Comparison of ENCODE assay signal across 1 cellular context in the genomic region with DNA sequence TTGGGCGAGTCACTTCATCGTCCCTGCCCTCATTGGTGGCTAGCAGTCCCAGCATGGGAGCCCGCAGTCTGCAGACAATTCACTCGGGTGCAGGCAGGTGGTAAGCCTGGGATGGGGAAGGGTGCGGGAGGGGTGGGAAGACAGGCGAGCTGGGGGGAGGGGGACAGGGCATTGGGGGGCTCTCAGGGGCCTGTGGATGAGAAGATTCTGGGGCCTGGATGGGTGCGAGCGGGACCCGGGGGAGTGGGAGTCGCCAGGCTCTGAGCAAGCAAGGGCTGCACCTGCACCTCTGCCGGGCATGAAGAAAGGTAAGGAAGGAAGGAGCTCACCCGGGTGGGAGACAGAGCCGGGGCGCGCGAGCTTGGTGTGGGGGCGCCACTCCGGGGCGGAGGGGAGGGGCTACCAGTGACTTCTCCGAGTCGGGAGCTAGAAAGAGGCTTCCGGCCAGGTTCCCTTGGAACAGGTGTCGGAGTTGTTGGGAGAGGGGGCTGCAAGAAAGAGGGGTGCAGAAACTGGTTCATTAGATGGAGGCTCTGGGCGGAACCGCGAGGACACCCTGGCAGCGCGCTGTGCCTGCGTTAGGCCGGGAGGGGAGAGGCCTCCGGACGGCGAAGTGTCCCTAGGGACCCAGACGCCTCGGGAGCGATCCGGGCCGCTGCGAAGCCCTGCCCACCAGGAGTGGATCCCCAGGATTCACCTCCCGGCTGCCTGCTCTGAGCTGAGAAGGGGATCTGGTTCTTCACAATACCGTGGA.
A peak's percentile ranks its signal among the peaks of the same experiment; 100 is the strongest.
TF ChIP-seq lines count a peak whose summit lies in the region.

No MANE protein-coding gene starts in this region.

TF ChIP-seq in HepG2, 621 proteins besides CTCF, POLR2A, EP300 and RAD21:
- TF ChIP-seq NFKB2 (CRISPR knock-in tag; IDR thresholded peaks at IDR 0.05; ENCODE audit: borderline replicate concordance) (no peak), AGO2 (optimal IDR thresholded peaks at IDR 0.05; ENCODE audit: low read depth, low read length) (peak; percentile 25)
